1 cellular context compared by ENCODE assay signal in genomic region chr10:106278385-106278784, GRCh38.
TF ChIP-seq lines count a peak whose summit lies in the region.

No MANE protein-coding gene starts in this region.

TF ChIP-seq in H1, 55 proteins besides CTCF, POLR2A, EP300 and RAD21 (continued from another document):
- no peak for TF ChIP-seq CHD7 (IDR thresholded peaks at IDR 0.05; ENCODE audit: insufficient replicate concordance, low read length)
- no peak for TF ChIP-seq EZH2 (IDR thresholded peaks at IDR 0.05; ENCODE audit: low read depth, low read length, severe bottlenecking)
- TF ChIP-seq TAF1 (IDR thresholded peaks at IDR 0.05; ENCODE audit: low read depth, low read length): no peak
- TF ChIP-seq POLR2AphosphoS5 (IDR thresholded peaks at IDR 0.05; ENCODE audit: low read depth, low read length): no peak
- TF ChIP-seq NRF1 (IDR thresholded peaks at IDR 0.05; ENCODE audit: low read depth, low read length): no peak
